8 cellular contexts compared by ENCODE assay signal in the genomic region with DNA sequence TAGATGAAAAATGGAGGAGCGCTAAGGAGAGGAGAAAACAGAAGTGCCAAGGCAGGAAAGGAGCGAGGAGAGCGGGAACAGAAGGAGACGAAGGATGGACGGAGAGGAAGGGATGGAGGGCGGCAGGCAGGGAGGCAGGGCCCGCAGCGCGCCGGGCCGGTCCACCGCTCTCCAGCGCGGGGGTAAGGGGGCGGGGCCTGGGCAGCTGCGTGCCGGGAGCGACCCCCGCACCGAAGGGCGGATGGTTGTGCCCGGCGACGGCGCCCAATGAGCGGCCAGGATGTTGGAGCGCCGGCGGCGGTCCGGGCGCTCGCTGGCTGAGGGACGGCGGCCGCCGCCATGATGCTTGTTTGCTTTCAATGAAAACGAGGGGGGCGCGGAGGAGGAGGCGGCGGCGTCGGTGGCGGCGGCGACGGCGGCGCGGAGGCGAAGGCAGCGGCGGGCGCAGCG. TPM values are rescaled to one million over a fixed set of nuclear protein-coding genes. Genes with fewer than 3 reads are reported as not detected.
DNase-seq lines count a peak whose midpoint lies in the region; ATAC-seq and TF ChIP-seq lines count a peak whose summit lies in the region.

Gene CNOT6 (plus strand): TSS at position 320 of the 450 bp plus-strand sequence. CDS start 34,898 bp downstream, outside the sequence.

- DNase-seq in GM23338 (ENCODE audit: low spot score) (peak; percentile 90), Kasumi-1 (lab: John Stamatoyannopoulos, UW) (peak; percentile 80 to 87), RPMI7951 (ENCODE audit: low read depth) (peak; percentile 89), fibroblast of gingiva (ENCODE audit: low read depth) (peak; percentile 97), naive B cell (peak; percentile 96)
- peak; percentile 94 for DNase-seq in activated T-helper 1 cell treated with anti-CD3 and anti-CD28 coated beads, Interleukin-12 subunit alpha, Interleukin-12 subunit beta, Interleukin-2, Interleukin-4 antibody, amounts not matched to agents 30 ng/mL and 10 ng/mL and 1 ng/mL, durations not matched to agents 14 hours and 24 hours and 36 hours (ENCODE audit: low spot score)
- DNase-seq in stimulated activated effector memory CD8-positive, alpha-beta T cell treated with anti-CD3 and anti-CD28 coated beads, Interleukin-12 subunit alpha, Interleukin-12 subunit beta, amount 100 ng/mL, for 72 hours (ENCODE audit: low spot score in 2 of 2) = peak; percentile 94 to 96

- H3K79me2 ChIP-seq in DOHH2 (ENCODE audit: control insufficient read depth, low read length) (peaks cover 48% of the 10 kb centered on the region), GM23338 (replicated peaks; ENCODE audit: insufficient read depth) (peaks cover 47% of the 10 kb centered on the region)

- peak within 1 kb of the TSS; percentile 70; the same call in 1 of the 2 replicates for H2AFZ ChIP-seq in GM23338

- H3K4me3 ChIP-seq in DOHH2 (ENCODE audit: low read length) (peak within 1 kb of the TSS; percentile 75), GM23338 (peak within 1 kb of the TSS; percentile 94)

- H3K4me1 ChIP-seq in DOHH2 (ENCODE audit: control insufficient read depth, low read length) (peaks cover 26% of the 10 kb centered on the region), GM23338 (ENCODE audit: insufficient read depth) (peaks cover 24% of the 10 kb centered on the region)

- H3K27me3 Mint-ChIP-seq in GM23338 (ENCODE audit: insufficient read depth, low read depth, poor library complexity) (peaks cover 11% of the 10 kb centered on the region), naive B cell (no peaks in the 10 kb centered on the region)
- no peaks in the 10 kb centered on the region for H3K27me3 Mint-ChIP-seq in activated T-helper 1 cell treated with anti-CD3 and anti-CD28 coated beads, Interleukin-12 subunit alpha, Interleukin-12 subunit beta, Interleukin-2, Interleukin-4 antibody, amounts not matched to agents 30 ng/mL and 10 ng/mL and 1 ng/mL, durations not matched to agents 14 hours and 24 hours and 36 hours (ENCODE audit: insufficient read depth)

- H4K20me1 ChIP-seq in DOHH2 (ENCODE audit: control insufficient read depth, insufficient read depth, low read depth, low read length) (no peaks in the 10 kb centered on the region; the same call in 1 of the 2 replicates), GM23338 (replicated peaks; ENCODE audit: insufficient read depth) (peaks cover 37% of the 10 kb centered on the region)

- no peaks in the 10 kb centered on the region for H3K9me2 ChIP-seq in DOHH2 (replicated peaks; ENCODE audit: control insufficient read depth, low read length)
- no peaks in the 10 kb centered on the region for H3K9me2 ChIP-seq in GM23338 (ENCODE audit: insufficient read depth)

- ATAC-seq in GM23338 (peak; percentile 88), naive B cell (ENCODE audit: low read depth in 2 of 2) (peak; percentile 85)
- peak; percentile 97 for ATAC-seq in stimulated activated effector memory CD8-positive, alpha-beta T cell treated with anti-CD3 and anti-CD28 coated beads, Interleukin-12 subunit alpha, Interleukin-12 subunit beta, amount 100 ng/mL, for 72 hours

- H3K27ac Mint-ChIP-seq in GM23338 (peak within 1 kb of the TSS; percentile 91), naive B cell (peak within 1 kb of the TSS; percentile 91 to 99 (median 97))
- peak within 1 kb of the TSS; percentile 93 for H3K27ac Mint-ChIP-seq in activated T-helper 1 cell treated with anti-CD3 and anti-CD28 coated beads, Interleukin-12 subunit alpha, Interleukin-12 subunit beta, Interleukin-2, Interleukin-4 antibody, amounts not matched to agents 30 ng/mL and 10 ng/mL and 1 ng/mL, durations not matched to agents 14 hours and 24 hours and 36 hours
- H3K27ac Mint-ChIP-seq in stimulated activated effector memory CD8-positive, alpha-beta T cell treated with anti-CD3 and anti-CD28 coated beads, Interleukin-12 subunit alpha, Interleukin-12 subunit beta, amount 100 ng/mL, for 72 hours = peak within 1 kb of the TSS; percentile 94

- intact Hi-C loops in activated T-helper 1 cell treated with anti-CD3 and anti-CD28 coated beads, Interleukin-12 subunit alpha, Interleukin-12 subunit beta, Interleukin-2, Interleukin-4 antibody, amounts not matched to agents 30 ng/mL and 10 ng/mL and 1 ng/mL, durations not matched to agents 14 hours and 24 hours and 36 hours (cut with micrococcal nuclease) = loop anchor here (1.0 to 10.0 kb wide), 9 partner anchors 71 to 1632 kb away; partner anchors contain the start of genes CANX, GFPT2, MAPK9 and MGAT1

- peaks cover 56% of the 10 kb centered on the region for H3K36me3 Mint-ChIP-seq in GM23338 (ENCODE audit: low read depth)
- peaks cover 9% of the 10 kb centered on the region for H3K36me3 Mint-ChIP-seq in activated T-helper 1 cell treated with anti-CD3 and anti-CD28 coated beads, Interleukin-12 subunit alpha, Interleukin-12 subunit beta, Interleukin-2, Interleukin-4 antibody, amounts not matched to agents 30 ng/mL and 10 ng/mL and 1 ng/mL, durations not matched to agents 14 hours and 24 hours and 36 hours (ENCODE audit: low read depth)
- H3K36me3 Mint-ChIP-seq in naive B cell = peaks cover 0 to 5% of the 10 kb centered on the region in 2 donors
- H3K36me3 Mint-ChIP-seq in stimulated activated effector memory CD8-positive, alpha-beta T cell treated with anti-CD3 and anti-CD28 coated beads, Interleukin-12 subunit alpha, Interleukin-12 subunit beta, amount 100 ng/mL, for 72 hours = peaks cover 22% of the 10 kb centered on the region

- H3K36me3 ChIP-seq in DOHH2 (ENCODE audit: control insufficient read depth, low read length) (peaks cover 35% of the 10 kb centered on the region), GM23338 (ENCODE audit: insufficient read depth) (peaks cover 10% of the 10 kb centered on the region; the same call in 1 of the 2 replicates)

- H3K27ac ChIP-seq in DOHH2 (ENCODE audit: low read depth, low read length) = peak within 1 kb of the TSS; percentile 63
- H3K27ac ChIP-seq in GM23338 (ENCODE audit: low read depth) = peak within 1 kb of the TSS; percentile 88

- H3K4me2 ChIP-seq in DOHH2 (ENCODE audit: low read length) = peak within 1 kb of the TSS; percentile 89
- peak within 1 kb of the TSS; percentile 99 for H3K4me2 ChIP-seq in GM23338

- peaks cover 21% of the 10 kb centered on the region for H3K9me3 Mint-ChIP-seq in GM23338
- no peaks in the 10 kb centered on the region for H3K9me3 Mint-ChIP-seq in activated T-helper 1 cell treated with anti-CD3 and anti-CD28 coated beads, Interleukin-12 subunit alpha, Interleukin-12 subunit beta, Interleukin-2, Interleukin-4 antibody, amounts not matched to agents 30 ng/mL and 10 ng/mL and 1 ng/mL, durations not matched to agents 14 hours and 24 hours and 36 hours
- no peaks in the 10 kb centered on the region for H3K9me3 Mint-ChIP-seq in naive B cell
- no peaks in the 10 kb centered on the region for H3K9me3 Mint-ChIP-seq in stimulated activated effector memory CD8-positive, alpha-beta T cell treated with anti-CD3 and anti-CD28 coated beads, Interleukin-12 subunit alpha, Interleukin-12 subunit beta, amount 100 ng/mL, for 72 hours

- no peaks in the 10 kb centered on the region for H3K9me3 ChIP-seq in DOHH2 (ENCODE audit: control insufficient read depth, insufficient read depth, low read length)

- H3K4me1 Mint-ChIP-seq in GM23338 (peaks cover 35% of the 10 kb centered on the region), naive B cell (peaks cover 23 to 43% (median 42%) of the 10 kb centered on the region in 3 donors)
- H3K4me1 Mint-ChIP-seq in activated T-helper 1 cell treated with anti-CD3 and anti-CD28 coated beads, Interleukin-12 subunit alpha, Interleukin-12 subunit beta, Interleukin-2, Interleukin-4 antibody, amounts not matched to agents 30 ng/mL and 10 ng/mL and 1 ng/mL, durations not matched to agents 14 hours and 24 hours and 36 hours (ENCODE audit: low read depth) = peaks cover 37% of the 10 kb centered on the region
- peaks cover 39% of the 10 kb centered on the region for H3K4me1 Mint-ChIP-seq in stimulated activated effector memory CD8-positive, alpha-beta T cell treated with anti-CD3 and anti-CD28 coated beads, Interleukin-12 subunit alpha, Interleukin-12 subunit beta, amount 100 ng/mL, for 72 hours

- TF ChIP-seq CTCF in DOHH2 (IDR thresholded peaks at IDR 0.05; ENCODE audit: low read depth, low read length, poor library complexity, severe bottlenecking) (no peak), GM23338 (conservative IDR thresholded peaks at IDR 0.05; ENCODE audit: low read depth in 2 of 2) (no peak)

- H3K4me3 Mint-ChIP-seq in GM23338 = peak within 1 kb of the TSS; percentile 84
- peak within 1 kb of the TSS; percentile 90 for H3K4me3 Mint-ChIP-seq in activated T-helper 1 cell treated with anti-CD3 and anti-CD28 coated beads, Interleukin-12 subunit alpha, Interleukin-12 subunit beta, Interleukin-2, Interleukin-4 antibody, amounts not matched to agents 30 ng/mL and 10 ng/mL and 1 ng/mL, durations not matched to agents 14 hours and 24 hours and 36 hours
- H3K4me3 Mint-ChIP-seq in naive B cell = peak within 1 kb of the TSS; percentile 92 to 100 (median 97)
- peak within 1 kb of the TSS; percentile 90 for H3K4me3 Mint-ChIP-seq in stimulated activated effector memory CD8-positive, alpha-beta T cell treated with anti-CD3 and anti-CD28 coated beads, Interleukin-12 subunit alpha, Interleukin-12 subunit beta, amount 100 ng/mL, for 72 hours

- H3K27me3 ChIP-seq in DOHH2 (ENCODE audit: control insufficient read depth, low read length) (no peaks in the 10 kb centered on the region), GM23338 (ENCODE audit: insufficient read depth) (no peaks in the 10 kb centered on the region)

- H3F3A ChIP-seq in DOHH2 (ENCODE audit: control insufficient read depth, insufficient read depth) = no peaks in the 10 kb centered on the region
- 0 out of 2 replicates have a peak, but pooled peaks cover 4% of the 10 kb centered on the region for H3F3A ChIP-seq in GM23338 (replicated peaks; ENCODE audit: low read depth)

RNA-seq across cellular contexts. Expression of gene CNOT6, which starts in this region (rescaled TPM):
- 38.7 and 41.7 TPM in 2 replicates for total RNA-seq in GM23338 (2014; rRNA removed; shearing (Covaris generic))
- polyA plus RNA-seq in GM23338 (2016; fragmentation: Nextera tagmentation; extraction: Ambion mirVana) (11.4 and 14.6 TPM in 2 replicates), naive B cell (ENCODE audit: low read depth in 6 of 6) (1 to 10 TPM in 5 of 6 donors, under 1 TPM in 1; 0.84 to 8.8 (median 6.3) TPM)
- total RNA-seq in RPMI7951 (2014; rRNA removed; shearing (Covaris generic)) = 7.3 and 7.6 TPM in 2 replicates
- total RNA-seq in activated T-helper 1 cell treated with anti-CD3 and anti-CD28 coated beads, Interleukin-12 subunit alpha, Interleukin-12 subunit beta, Interleukin-2, Interleukin-4 antibody, amounts not matched to agents 30 ng/mL and 10 ng/mL and 1 ng/mL, durations not matched to agents 14 hours and 24 hours and 36 hours = 48.8 and 49.7 TPM in 2 replicates

Comparison
In these comparisons a context has a peak if more than half of its experiments do, and no peak if none do; other contexts are left out.
1. Peak in every context shown above with its lines: DNase-seq, ATAC-seq, H3K4me3 ChIP-seq and H3K27ac ChIP-seq.